ENCODE assay signal across 8 cellular contexts in genomic region chr13:44342741-44343140, GRCh38. TPM values are rescaled to one million over a fixed set of nuclear protein-coding genes. Genes with fewer than 3 reads are reported as not detected.
"Had no signal": no experiment of that assay in that cellular context is flagged by ENCODE, and none has a peak within 500 bp of the region (broad histone marks: within the 10 kb centered on the region; RNA-seq: fewer than 3 reads in every experiment).

No MANE protein-coding gene starts in this region.

- DNase-seq: GDM1, GF-D8 had no signal

- FAIRE-seq: G401.6, GM12878, GM12891, GM12892, GM18507, GM19239 had no signal

- H3K4me3 ChIP-seq: GM12878 had no signal

RNA-seq across cellular contexts. Expression of gene SERP2, which starts 30.9 kb away (rescaled TPM):
- polyA plus RNA-seq: GM12878 had no signal
